15 cellular contexts compared by ENCODE assay signal in the genomic region with DNA sequence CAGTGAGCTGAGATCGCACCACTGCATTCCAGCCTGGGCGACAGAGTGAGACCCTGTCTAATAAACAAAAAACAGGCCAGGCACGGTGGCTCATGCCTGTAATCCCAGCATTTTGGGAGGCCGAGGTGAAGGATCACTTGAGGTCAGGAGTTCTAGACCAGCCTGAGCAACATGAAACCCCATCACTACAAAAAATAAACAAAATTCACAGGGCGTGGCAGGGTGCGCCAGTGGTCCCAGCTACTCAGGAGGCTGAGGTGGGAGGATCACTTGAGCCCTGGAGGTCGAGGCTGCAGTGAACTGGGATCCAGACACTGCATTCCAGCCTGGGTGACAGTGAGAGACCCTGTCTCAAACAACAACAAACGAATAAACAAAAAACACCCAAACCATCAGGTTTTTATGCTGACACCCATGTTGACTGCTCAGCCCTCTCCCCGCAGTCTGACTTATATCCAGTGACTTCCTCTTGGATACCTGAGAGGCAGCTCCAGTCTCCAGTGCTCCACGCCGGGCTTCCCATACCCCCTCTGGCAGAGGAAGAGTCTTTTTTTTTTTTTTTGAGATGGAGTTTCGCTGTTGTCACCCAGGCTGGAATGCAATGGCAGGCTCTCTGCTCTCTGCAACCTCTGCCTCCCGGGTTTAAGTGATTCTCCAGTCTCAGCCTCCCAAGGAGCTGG.
"Had no signal": no experiment of that assay in that cellular context is flagged by ENCODE, and none has a peak within 500 bp of the region (broad histone marks: within the 10 kb centered on the region; RNA-seq: fewer than 3 reads in every experiment).

No MANE protein-coding gene starts in this region.

- H3K27ac Mint-ChIP-seq: activated naive CD8-positive, alpha-beta T cell treated with anti-CD3 and anti-CD28 coated beads, Interleukin-2, amount 10 ng/mL, durations not matched to agents 7 days and 5 days had no signal

- ATAC-seq: heart left ventricle, left cardiac atrium, upper lobe of right lung had no signal

- DNase-seq: activated CD4-positive, CD25-positive, alpha-beta regulatory T cell; activated CD8-positive, alpha-beta memory T cell treated with anti-CD3 and anti-CD28 coated beads, Interleukin-2, amount 50 U/mL, for 48 hours; activated naive CD8-positive, alpha-beta T cell treated with anti-CD3 and anti-CD28 coated beads, Interleukin-2, amount 10 ng/mL, durations not matched to agents 7 days and 5 days; amygdala; cerebellar nuclear complex; cortex of kidney; heart left ventricle; left cardiac atrium; nucleus accumbens; upper lobe of right lung had no signal

- H3K4me3 Mint-ChIP-seq: activated naive CD8-positive, alpha-beta T cell treated with anti-CD3 and anti-CD28 coated beads, Interleukin-2, amount 10 ng/mL, durations not matched to agents 7 days and 5 days; activated T-cell treated with anti-CD3 and anti-CD28 coated beads, Interleukin-2, amount 50 U/mL, for 4 hours had no signal

- H3K27ac ChIP-seq: epithelial cell of prostate, heart left ventricle, upper lobe of right lung had no signal

- H3K27me3 ChIP-seq: upper lobe of right lung had no signal

- H3K9me3 Mint-ChIP-seq: activated naive CD8-positive, alpha-beta T cell treated with anti-CD3 and anti-CD28 coated beads, Interleukin-2, amount 10 ng/mL, durations not matched to agents 7 days and 5 days; activated T-cell treated with anti-CD3 and anti-CD28 coated beads, Interleukin-2, amount 50 U/mL, for 4 hours had no signal

- H3K4me1 Mint-ChIP-seq: activated naive CD8-positive, alpha-beta T cell treated with anti-CD3 and anti-CD28 coated beads, Interleukin-2, amount 10 ng/mL, durations not matched to agents 7 days and 5 days had no signal

- FAIRE-seq: bronchial epithelial cell, islet of Langerhans had no signal

- H3K4me3 ChIP-seq: heart left ventricle, smooth muscle cell, upper lobe of right lung had no signal

- H3K36me3 Mint-ChIP-seq: activated naive CD8-positive, alpha-beta T cell treated with anti-CD3 and anti-CD28 coated beads, Interleukin-2, amount 10 ng/mL, durations not matched to agents 7 days and 5 days had no signal

- H3K4me2 ChIP-seq: smooth muscle cell had no signal

- H3K9me3 ChIP-seq: heart left ventricle, upper lobe of right lung had no signal
